Comparison of ENCODE assay signal across 15 cellular contexts in genomic region chr16:62213763-62214162, GRCh38.
DNase-seq lines count a peak whose midpoint lies in the region; ATAC-seq and TF ChIP-seq lines count a peak whose summit lies in the region.
"Had no signal": no experiment of that assay in that cellular context is flagged by ENCODE, and none has a peak within 500 bp of the region (broad histone marks: within the 10 kb centered on the region; RNA-seq: fewer than 3 reads in every experiment).

No MANE protein-coding gene starts in this region.

- H3K36me3 ChIP-seq in testis (ENCODE audit: low read depth, missing control alignments) = no peaks in the 10 kb centered on the region
- H3K36me3 ChIP-seq in CD8-positive, alpha-beta memory T cell (ENCODE audit: insufficient read depth, low read length) = no peaks in the 10 kb centered on the region
- H3K36me3 ChIP-seq: HAP-1 had no signal

- H3K4me3 ChIP-seq in testis = no peak overlapping the region
- H3K4me3 ChIP-seq in CD8-positive, alpha-beta memory T cell (ENCODE audit: low read length) = no peak overlapping the region
- H3K4me3 ChIP-seq: HAP-1, PC-9 had no signal

- no peaks in the 10 kb centered on the region for H3K27me3 Mint-ChIP-seq in CD8-positive, alpha-beta memory T cell

- H3K4me1 Mint-ChIP-seq in CD8-positive, alpha-beta memory T cell = no peaks in the 10 kb centered on the region

- H3K36me3 Mint-ChIP-seq in CD8-positive, alpha-beta memory T cell = no peaks in the 10 kb centered on the region

- H3K4me1 ChIP-seq in testis = no peaks in the 10 kb centered on the region
- no peaks in the 10 kb centered on the region for H3K4me1 ChIP-seq in CD8-positive, alpha-beta memory T cell (ENCODE audit: insufficient read depth, low read length)
- H3K4me1 ChIP-seq: parathyroid adenoma had no signal

- 81 to 83% methylated on average over 2 of the region's 2 CpGs for WGBS in testis, 2 donors

- TF ChIP-seq CTCF in testis (IDR thresholded peaks at IDR 0.05) = peak in 2 of 3 experiments; percentile 28 to 45

- CTCF ChIA-PET in CD8-positive, alpha-beta memory T cell (lab: Charles Lee) = no interaction called here

- H3K27ac Mint-ChIP-seq in CD8-positive, alpha-beta memory T cell = no peak overlapping the region
- H3K27ac Mint-ChIP-seq: activated naive CD4-positive, alpha-beta T cell treated with anti-CD3 and anti-CD28 coated beads, Interleukin-2, amount 50 U/mL, for 72 hours; T-helper 2 cell treated with Interferon-gamma antibody and Interleukin-4, amounts not matched to agents 5 μg/mL and 100 μg/mL, for 36 hours had no signal

- peak; percentile 46 for ATAC-seq in esophagus mucosa
- ATAC-seq: activated naive CD4-positive, alpha-beta T cell treated with anti-CD3 and anti-CD28 coated beads, Interleukin-2, amount 50 U/mL, for 72 hours had no signal

- H3K27ac ChIP-seq in testis = no peak overlapping the region
- H3K27ac ChIP-seq in CD8-positive, alpha-beta memory T cell (ENCODE audit: low read depth, low read length) = no peak overlapping the region
- H3K27ac ChIP-seq: parathyroid adenoma, PC-9 had no signal

- peak; percentile 37 for DNase-seq in NCI-H82 (lab: John Stamatoyannopoulos, UW)
- no peak for DNase-seq in NCI-H82 treated with DMSO at 0.1 percent for 48 hours (lab: John Stamatoyannopoulos, UW; ENCODE audit: unreplicated experiment)
- DNase-seq in NAMALWA (ENCODE audit: low spot score) = peak; percentile 55
- DNase-seq in testis = peak; percentile 46
- DNase-seq in CD8-positive, alpha-beta memory T cell = no peak
- DNase-seq in DMS114 treated with DMSO at 0.1 percent for 48 hours (lab: John Stamatoyannopoulos, UW; ENCODE audit: unreplicated experiment) = no peak
- no peak for DNase-seq in germinal center (ENCODE audit: low spot score)
- DNase-seq: cerebellar nuclear complex, DMS153, PC-9 had no signal

- intact Hi-C loops in testis (cut with DNase I; ENCODE audit: low total_unique reads) = no loop called here

- H3K27me3 ChIP-seq in testis = no peaks in the 10 kb centered on the region
- H3K27me3 ChIP-seq in CD8-positive, alpha-beta memory T cell (ENCODE audit: insufficient read depth, low read length, poor library complexity, severe bottlenecking) = no peaks in the 10 kb centered on the region

- H3K4me3 Mint-ChIP-seq in CD8-positive, alpha-beta memory T cell = no peak overlapping the region
- H3K4me3 Mint-ChIP-seq: T-helper 2 cell treated with Interferon-gamma antibody and Interleukin-4, amounts not matched to agents 5 μg/mL and 100 μg/mL, for 36 hours had no signal

- no peak for TF ChIP-seq POLR2A in testis (IDR thresholded peaks at IDR 0.05)

- H3K9me3 ChIP-seq in testis = no peaks in the 10 kb centered on the region
- H3K9me3 ChIP-seq in CD8-positive, alpha-beta memory T cell (ENCODE audit: low read length) = peaks cover 9% of the 10 kb centered on the region
- H3K9me3 ChIP-seq: HAP-1 had no signal

- peaks cover 19 to 56% (median 29%) of the 10 kb centered on the region in 5 donors for H3K9me3 Mint-ChIP-seq in CD8-positive, alpha-beta memory T cell

- POLR2A ChIA-PET in CD8-positive, alpha-beta memory T cell (lab: Charles Lee) = no interaction called here

Comparison
In these comparisons a context has a peak if more than half of its experiments do, and no peak if none do; other contexts are left out.
1. DNase-seq: peak in NCI-H82 (single experiment), NAMALWA (single experiment) and testis (single experiment); none in NCI-H82 treated with DMSO at 0.1 percent for 48 hours (single experiment), CD8-positive, alpha-beta memory T cell (0 of 5), DMS114 treated with DMSO at 0.1 percent for 48 hours (single experiment) and germinal center (single experiment).